ENCODE assay signal across 8 cellular contexts in the genomic region with DNA sequence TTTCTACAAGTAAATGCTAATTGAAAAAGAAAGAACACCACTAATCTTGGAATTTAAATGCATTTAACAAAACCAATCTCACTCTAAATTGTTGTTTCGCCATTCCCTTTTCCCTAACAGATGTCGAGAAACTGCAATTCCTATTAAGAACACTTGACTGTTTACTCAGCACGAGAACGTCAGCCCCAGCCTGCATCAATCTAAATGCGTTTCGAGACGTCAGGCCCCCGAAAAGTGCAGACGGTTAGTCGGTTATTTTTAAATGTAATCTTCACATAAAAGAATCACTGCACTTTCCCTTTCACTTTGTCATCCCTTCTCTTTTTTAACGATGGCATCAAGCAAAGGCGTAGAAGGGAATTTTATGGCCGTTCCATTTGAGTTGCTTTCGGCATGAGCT.
DNase-seq lines count a peak whose midpoint lies in the region; ATAC-seq and TF ChIP-seq lines count a peak whose summit lies in the region.

No MANE protein-coding gene starts in this region.

- peaks cover 33% of the 10 kb centered on the region for H3K4me1 Mint-ChIP-seq in activated CD8-positive, alpha-beta T cell treated with anti-CD3 and anti-CD28 coated beads for 36 hours (ENCODE audit: low read depth)
- H3K4me1 Mint-ChIP-seq in immature natural killer cell, result peaks cover 39 to 41% of the 10 kb centered on the region in 2 donors

- peak overlapping the region; percentile 82 for H3K27ac Mint-ChIP-seq in activated CD8-positive, alpha-beta T cell treated with anti-CD3 and anti-CD28 coated beads for 36 hours
- peak overlapping the region; percentile 37 to 89 (median 69) for H3K27ac Mint-ChIP-seq in immature natural killer cell

- H3K27me3 ChIP-seq in stomach smooth muscle (ENCODE audit: control insufficient read depth in 1 of 2, insufficient read depth in 2 of 2, low read length in 2 of 2), result no peaks in the 10 kb centered on the region

- no peaks in the 10 kb centered on the region for H3K9me3 Mint-ChIP-seq in activated CD8-positive, alpha-beta T cell treated with anti-CD3 and anti-CD28 coated beads for 36 hours
- H3K9me3 Mint-ChIP-seq in immature natural killer cell, result no peaks in the 10 kb centered on the region

- H3K36me3 Mint-ChIP-seq in activated CD8-positive, alpha-beta T cell treated with anti-CD3 and anti-CD28 coated beads for 36 hours (ENCODE audit: low read depth), result no peaks in the 10 kb centered on the region
- H3K36me3 Mint-ChIP-seq in immature natural killer cell, result no peaks in the 10 kb centered on the region

- no peaks in the 10 kb centered on the region for H3K9me3 ChIP-seq in stomach smooth muscle (ENCODE audit: control insufficient read depth in 2 of 2, low read length in 2 of 2)

- no peaks in the 10 kb centered on the region for H3K36me3 ChIP-seq in stomach smooth muscle (ENCODE audit: control insufficient read depth in 2 of 2, insufficient read depth in 2 of 2, low read length in 2 of 2)

- no peaks in the 10 kb centered on the region for H3K4me1 ChIP-seq in stomach smooth muscle (ENCODE audit: control insufficient read depth, insufficient read depth, low read length)

- H3K27ac ChIP-seq in stomach smooth muscle (ENCODE audit: low read length), result no peak overlapping the region

- peak in 2 of 3 experiments; percentile 13 to 52 for DNase-seq in NCI-H1417 (lab: John Stamatoyannopoulos, UW)
- no peak for DNase-seq in NCI-H1417 treated with DMSO at 0.1 percent for 48 hours (lab: John Stamatoyannopoulos, UW)
- DNase-seq in activated CD8-positive, alpha-beta T cell treated with anti-CD3 and anti-CD28 coated beads for 36 hours, result peak; percentile 58
- peak; percentile 12 to 33 (median 16) for DNase-seq in immature natural killer cell
- DNase-seq in NCI-H146 treated with DMSO at 0.1 percent for 48 hours (lab: John Stamatoyannopoulos, UW; ENCODE audit: unreplicated experiment), result no peak
- DNase-seq in hepatic stellate cell (ENCODE audit: low spot score), result no peak
- DNase-seq in amniotic stem cell (lab: John Stamatoyannopoulos, UW), result no peak

- CTCF ChIA-PET in activated CD8-positive, alpha-beta T cell treated with anti-CD3 and anti-CD28 coated beads for 36 hours (lab: Charles Lee), result interaction anchor here (1.2 kb wide), 1 partner anchor 9 kb away, joined by 4 read pairs; no protein-coding TSS in a partner anchor

- peak overlapping the region; percentile 74 for H3K4me3 Mint-ChIP-seq in activated CD8-positive, alpha-beta T cell treated with anti-CD3 and anti-CD28 coated beads for 36 hours
- peak overlapping the region; percentile 76 to 88 (median 84) for H3K4me3 Mint-ChIP-seq in immature natural killer cell

- no peaks in the 10 kb centered on the region for H3K27me3 Mint-ChIP-seq in activated CD8-positive, alpha-beta T cell treated with anti-CD3 and anti-CD28 coated beads for 36 hours
- H3K27me3 Mint-ChIP-seq in immature natural killer cell (ENCODE audit: low read depth in 3 of 3), result peaks cover 0 to 9% (median 4%) of the 10 kb centered on the region in 3 donors

- peak overlapping the region; percentile 70 to 85 for H3K4me3 ChIP-seq in stomach smooth muscle (ENCODE audit: low read length in 2 of 2)

- intact Hi-C loops in activated CD8-positive, alpha-beta T cell treated with anti-CD3 and anti-CD28 coated beads for 36 hours (cut with micrococcal nuclease), result no loop called here

- POLR2A ChIA-PET in activated CD8-positive, alpha-beta T cell treated with anti-CD3 and anti-CD28 coated beads for 36 hours (lab: Charles Lee), result no interaction called here

- H3K9ac ChIP-seq in stomach smooth muscle (ENCODE audit: low read length in 2 of 2), result peak overlapping the region; percentile 22 to 50

- no peak for TF ChIP-seq CTCF in activated CD8-positive, alpha-beta T cell treated with anti-CD3 and anti-CD28 coated beads for 36 hours (IDR thresholded peaks at IDR 0.05)

- peak; percentile 42 for ATAC-seq in activated CD8-positive, alpha-beta T cell treated with anti-CD3 and anti-CD28 coated beads for 36 hours

Comparison
In these comparisons a context has a peak if more than half of its experiments do, and no peak if none do; other contexts are left out.
1. DNase-seq: peak in NCI-H1417 (2 of 3), activated CD8-positive, alpha-beta T cell treated with anti-CD3 and anti-CD28 coated beads for 36 hours (single experiment) and immature natural killer cell (3 of 3); none in NCI-H1417 treated with DMSO at 0.1 percent for 48 hours (single experiment), NCI-H146 treated with DMSO at 0.1 percent for 48 hours (single experiment), hepatic stellate cell (single experiment) and amniotic stem cell (single experiment).